In the genomic region with DNA sequence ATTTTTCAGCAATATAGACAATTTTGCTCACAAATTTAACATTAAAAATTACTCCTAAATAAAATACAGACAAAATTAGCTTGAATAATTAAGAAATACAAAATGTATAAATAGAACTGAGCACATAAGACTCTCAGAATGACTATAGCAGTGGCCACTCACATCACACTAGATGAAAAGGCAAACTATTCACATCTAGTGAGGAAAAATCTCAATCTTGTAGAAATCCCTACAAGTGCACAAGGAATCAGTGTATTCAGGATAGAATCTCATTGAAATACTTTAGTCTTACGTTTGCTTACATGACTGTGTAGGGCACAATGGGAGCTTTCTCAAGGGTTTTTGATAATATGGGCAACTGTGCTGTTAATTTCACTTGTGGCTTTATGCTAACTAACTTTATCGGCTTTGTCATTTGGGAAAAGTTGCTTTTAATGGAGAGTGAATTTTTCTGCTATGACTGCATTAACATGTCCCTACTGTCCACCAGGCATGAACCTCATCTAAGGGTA, we compare ENCODE assay signal across 21 cellular contexts.
"Had no signal": no experiment of that assay in that cellular context is flagged by ENCODE, and none has a peak within 500 bp of the region (broad histone marks: within the 10 kb centered on the region; RNA-seq: fewer than 3 reads in every experiment).

No MANE protein-coding gene starts in this region.

- H3K4me1 ChIP-seq: tibial artery, upper lobe of left lung, uterus had no signal

- H3K27ac ChIP-seq: hepatocyte, ovary, tibial artery, upper lobe of left lung, uterus had no signal

- H3K9me3 ChIP-seq: ovary, tibial artery, upper lobe of left lung, uterus had no signal

- H3K27me3 ChIP-seq: hepatocyte, ovary, tibial artery, upper lobe of left lung, uterus had no signal

- H3K36me3 ChIP-seq: ovary, tibial artery, upper lobe of left lung, uterus had no signal

- DNase-seq: cortex of kidney; effector memory CD4-positive, alpha-beta T cell; head of caudate nucleus; left colon; left ventricle myocardium superior; natural killer cell; nucleus accumbens; ovary; right cardiac atrium; small intestine; stimulated activated CD4-positive, alpha-beta T cell treated with anti-CD3 and anti-CD28 coated beads, Interleukin-4, amount 100 ng/mL, for 1 hour; stimulated activated CD8-positive, alpha-beta memory T cell treated with anti-CD3 and anti-CD28 coated beads, Interleukin-4, amount 100 ng/mL, for 48 hours; stimulated activated naive CD8-positive, alpha-beta T cell treated with anti-CD3 and anti-CD28 coated beads, Interleukin-15, Interleukin-2, amounts not matched to agents 100 U/mL and 50 U/mL, for 24 hours; tibial artery; upper lobe of left lung; uterus had no signal

- H3K27me3 Mint-ChIP-seq: progenitor cell of endocrine pancreas had no signal

- H3K27ac Mint-ChIP-seq: natural killer cell; progenitor cell of endocrine pancreas; stimulated activated effector memory CD8-positive, alpha-beta T cell treated with anti-CD3 and anti-CD28 coated beads, Interleukin-12 subunit alpha, Interleukin-12 subunit beta, amount 100 ng/mL, for 72 hours had no signal

- H3K4me3 ChIP-seq: hepatocyte, lung, ovary, tibial artery, upper lobe of left lung, uterus had no signal

- H3K4me1 Mint-ChIP-seq: natural killer cell; stimulated activated effector memory CD8-positive, alpha-beta T cell treated with anti-CD3 and anti-CD28 coated beads, Interleukin-12 subunit alpha, Interleukin-12 subunit beta, amount 100 ng/mL, for 72 hours had no signal

- H2AFZ ChIP-seq: hepatocyte had no signal

- H3K36me3 Mint-ChIP-seq: natural killer cell; stimulated activated effector memory CD8-positive, alpha-beta T cell treated with anti-CD3 and anti-CD28 coated beads, Interleukin-12 subunit alpha, Interleukin-12 subunit beta, amount 100 ng/mL, for 72 hours had no signal

- H3K4me2 ChIP-seq: hepatocyte had no signal

- H3K79me2 ChIP-seq: hepatocyte had no signal

- H3K9me3 Mint-ChIP-seq: neural crest cell had no signal

- H3K4me3 Mint-ChIP-seq: natural killer cell; neural crest cell; stimulated activated effector memory CD8-positive, alpha-beta T cell treated with anti-CD3 and anti-CD28 coated beads, Interleukin-12 subunit alpha, Interleukin-12 subunit beta, amount 100 ng/mL, for 72 hours had no signal
